Comparison of ENCODE assay signal across 8 cellular contexts in the genomic region with DNA sequence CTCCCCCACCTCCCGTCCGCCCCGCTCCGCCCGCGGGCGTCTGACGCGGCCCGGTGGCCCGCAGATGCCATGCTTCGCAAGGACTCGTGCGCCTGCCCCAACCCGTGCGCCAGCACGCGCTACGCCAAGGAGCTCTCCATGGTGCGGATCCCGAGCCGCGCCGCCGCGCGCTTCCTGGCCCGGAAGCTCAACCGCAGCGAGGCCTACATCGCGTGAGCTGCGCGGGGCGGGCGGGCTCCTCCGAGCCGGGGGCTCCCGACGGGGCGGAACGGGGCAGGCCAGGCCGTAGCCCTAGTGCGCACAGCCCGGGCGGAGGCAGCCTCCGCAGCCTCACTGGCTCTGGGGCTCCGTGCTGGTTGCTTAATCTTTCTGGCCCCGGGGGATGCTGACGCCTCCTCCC. TPM values are rescaled to one million over a fixed set of nuclear protein-coding genes. Genes with fewer than 3 reads are reported as not detected.
A peak's percentile ranks its signal among the peaks of the same experiment; 100 is the strongest.
DNase-seq lines count a peak whose midpoint lies in the region; ATAC-seq and TF ChIP-seq lines count a peak whose summit lies in the region.

No MANE protein-coding gene starts in this region.

- H3K9me3 ChIP-seq in spleen, result no peaks in the 10 kb centered on the region

- ATAC-seq in stimulated activated effector memory CD8-positive, alpha-beta T cell treated with anti-CD3 and anti-CD28 coated beads, Interleukin-12 subunit alpha, Interleukin-12 subunit beta, amount 100 ng/mL, for 72 hours, result peak; percentile 59

- no peak for TF ChIP-seq POLR2A in spleen (IDR thresholded peaks at IDR 0.05)

- H3K4me3 Mint-ChIP-seq in stimulated activated effector memory CD8-positive, alpha-beta T cell treated with anti-CD3 and anti-CD28 coated beads, Interleukin-12 subunit alpha, Interleukin-12 subunit beta, amount 100 ng/mL, for 72 hours, result no peak overlapping the region

- H3K4me1 ChIP-seq in spleen, result peaks cover 0 to 35% (median 18%) of the 10 kb centered on the region in 6 donors

- no peak overlapping the region for H3K27ac Mint-ChIP-seq in stimulated activated effector memory CD8-positive, alpha-beta T cell treated with anti-CD3 and anti-CD28 coated beads, Interleukin-12 subunit alpha, Interleukin-12 subunit beta, amount 100 ng/mL, for 72 hours

- intact Hi-C loops in spleen (cut with DNase I; ENCODE audit: low total_unique reads), result no loop called here

- peaks cover 0 to 35% (median 0%) of the 10 kb centered on the region in 6 donors for H3K36me3 ChIP-seq in spleen

- DNase-seq in COLO668 (lab: John Stamatoyannopoulos, UW; ENCODE audit: unreplicated experiment) (peak; percentile 34), T-helper 22 cell (ENCODE audit: low read depth) (peak; percentile 16), brain pericyte (ENCODE audit: low read depth, low spot score) (peak; percentile 63), left kidney (ENCODE audit: low read depth, low spot score) (peak; percentile 93), NCI-H345 treated with DMSO at 0.1 percent for 48 hours (lab: John Stamatoyannopoulos, UW; ENCODE audit: unreplicated experiment) (no peak), spleen (no peak), NCI-H1417 treated with DMSO at 0.1 percent for 48 hours (lab: John Stamatoyannopoulos, UW) (no peak)
- DNase-seq in stimulated activated effector memory CD8-positive, alpha-beta T cell treated with anti-CD3 and anti-CD28 coated beads, Interleukin-12 subunit alpha, Interleukin-12 subunit beta, amount 100 ng/mL, for 72 hours (ENCODE audit: low spot score in 2 of 2), result no peak

- H3K27me3 ChIP-seq in spleen (replicated peaks in 1 of 7), result peaks cover 0 to 34% (median 13%) of the 10 kb centered on the region in 7 donors

- H3K4me3 ChIP-seq in spleen, result peak overlapping the region in 3 of 8 donors; percentile 6 to 37 (median 15)

- no peak overlapping the region for H3K27ac ChIP-seq in spleen

- H3K9me3 Mint-ChIP-seq in stimulated activated effector memory CD8-positive, alpha-beta T cell treated with anti-CD3 and anti-CD28 coated beads, Interleukin-12 subunit alpha, Interleukin-12 subunit beta, amount 100 ng/mL, for 72 hours, result no peaks in the 10 kb centered on the region

- 2 to 5% (median 3%) methylated on average over 5 to 50 of the region's 50 CpGs for WGBS in spleen, 5 donors

- peaks cover 7% of the 10 kb centered on the region for H3K4me1 Mint-ChIP-seq in stimulated activated effector memory CD8-positive, alpha-beta T cell treated with anti-CD3 and anti-CD28 coated beads, Interleukin-12 subunit alpha, Interleukin-12 subunit beta, amount 100 ng/mL, for 72 hours

- TF ChIP-seq CTCF in spleen (IDR thresholded peaks at IDR 0.05 in 8 of 11, conservative IDR thresholded peaks at IDR 0.05 in 3 of 11), result no peak

- no peaks in the 10 kb centered on the region for H3K36me3 Mint-ChIP-seq in stimulated activated effector memory CD8-positive, alpha-beta T cell treated with anti-CD3 and anti-CD28 coated beads, Interleukin-12 subunit alpha, Interleukin-12 subunit beta, amount 100 ng/mL, for 72 hours

RNA-seq across cellular contexts. Expression of gene ASIC3, which starts 2.8 kb away (rescaled TPM):
- 1 to 10 TPM; 1.5 to 5.0 (median 2.9) TPM for total RNA-seq in spleen
- 1 to 10 TPM; 1.1 to 3.7 (median 2.6) TPM for polyA plus RNA-seq in spleen

RNA-seq across cellular contexts. Expression of gene CDK5, which starts 6.6 kb away (rescaled TPM):
- total RNA-seq in spleen, result 10 to 100 TPM in 4 of 7 donors, 1 to 10 TPM in 3; 7.5 to 17.9 (median 11.2) TPM
- polyA plus RNA-seq in spleen, result 10 to 100 TPM in 1 of 3 donors, 1 to 10 TPM in 2; 6.3 to 10.1 (median 9.2) TPM

RNA-seq across cellular contexts. Expression of gene SLC4A2, which starts 8.3 kb away (rescaled TPM):
- 100 to 1,000 TPM in 1 of 7 donors, 10 to 100 TPM in 6; 58.9 to 112 (median 85.2) TPM for total RNA-seq in spleen
- 100 to 1,000 TPM in 1 of 3 donors, 10 to 100 TPM in 2; 43.9 to 122 (median 99.4) TPM for polyA plus RNA-seq in spleen

RNA-seq across cellular contexts. Expression of gene ABCB8, which starts 22.9 kb away (rescaled TPM):
- total RNA-seq in spleen, result 10 to 100 TPM; 22.5 to 42.6 (median 29.1) TPM
- 10 to 100 TPM; 12.9 to 21.1 (median 17.2) TPM for polyA plus RNA-seq in spleen

RNA-seq across cellular contexts. Expression of gene ATG9B, which starts 26.8 kb away (rescaled TPM):
- 1 to 10 TPM in 6 of 7 donors, under 1 TPM in 1; 0.66 to 3.8 (median 2.8) TPM for total RNA-seq in spleen
- polyA plus RNA-seq in spleen, result 1 to 10 TPM; 1.8 to 3.7 (median 1.9) TPM

Comparison
In these comparisons a context has a peak if more than half of its experiments do, and no peak if none do; other contexts are left out.
1. DNase-seq: peak in COLO668 (single experiment), T-helper 22 cell (single experiment), brain pericyte (single experiment) and left kidney (single experiment); none in stimulated activated effector memory CD8-positive, alpha-beta T cell treated with anti-CD3 and anti-CD28 coated beads, Interleukin-12 subunit alpha, Interleukin-12 subunit beta, amount 100 ng/mL, for 72 hours (0 of 2), NCI-H345 treated with DMSO at 0.1 percent for 48 hours (single experiment), spleen (single experiment) and NCI-H1417 treated with DMSO at 0.1 percent for 48 hours (single experiment).